ENCODE assay signal across 2 cellular contexts in genomic region chr4:65546882-65547281, GRCh38.
TF ChIP-seq lines count a peak whose summit lies in the region.

No MANE protein-coding gene starts in this region.

TF ChIP-seq in GM23338, 12 proteins besides CTCF, POLR2A, EP300 and RAD21:
- TF ChIP-seq ZNF331 (CRISPR knock-in tag; IDR thresholded peaks at IDR 0.05; ENCODE audit: low read depth) (no peak), ETS1 (IDR thresholded peaks at IDR 0.05) (no peak), ZNF114 (CRISPR knock-in tag; IDR thresholded peaks at IDR 0.05) (no peak), JUNB (IDR thresholded peaks at IDR 0.05; ENCODE audit: unreplicated experiment) (no peak), CREB1 (CRISPR knock-in tag; IDR thresholded peaks at IDR 0.05; ENCODE audit: low read depth) (no peak), POLR2AphosphoS5 (IDR thresholded peaks at IDR 0.05; ENCODE audit: low read depth) (no peak), EZH2phosphoT487 (IDR thresholded peaks at IDR 0.05; ENCODE audit: unreplicated experiment) (no peak)

TF ChIP-seq in H1, 55 proteins besides CTCF, POLR2A, EP300 and RAD21:
- TF ChIP-seq ATF2 (IDR thresholded peaks at IDR 0.05; ENCODE audit: low read length) (no peak), CEBPB (IDR thresholded peaks at IDR 0.05; ENCODE audit: low read depth, low read length) (no peak), SP4 (IDR thresholded peaks at IDR 0.05; ENCODE audit: low read length) (no peak), YY1 (IDR thresholded peaks at IDR 0.05; ENCODE audit: low read depth, low read length) (no peak), TEAD4 (IDR thresholded peaks at IDR 0.05; ENCODE audit: low read depth, low read length) (no peak), HDAC2 (IDR thresholded peaks at IDR 0.05; ENCODE audit: borderline replicate concordance in 1 of 2, low read depth in 2 of 2, low read length in 2 of 2) (no peak), BCL11A (IDR thresholded peaks at IDR 0.05; ENCODE audit: low read depth in 2 of 2, low read length in 2 of 2) (no peak), TAF7 (optimal IDR thresholded peaks at IDR 0.05; ENCODE audit: borderline replicate concordance, low read depth, low read length) (no peak), POLR2AphosphoS5 (IDR thresholded peaks at IDR 0.05; ENCODE audit: low read depth, low read length) (no peak), GABPA (IDR thresholded peaks at IDR 0.05; ENCODE audit: borderline replicate concordance, insufficient read depth, low read length) (no peak), CBX8 (IDR thresholded peaks at IDR 0.05; ENCODE audit: borderline replicate concordance, low read depth, low read length) (no peak), MAX (IDR thresholded peaks at IDR 0.05) (no peak), TCF12 (IDR thresholded peaks at IDR 0.05; ENCODE audit: low read depth, low read length) (no peak), EGR1 (IDR thresholded peaks at IDR 0.05; ENCODE audit: borderline replicate concordance, low read depth, low read length) (no peak), FOSL1 (IDR thresholded peaks at IDR 0.05; ENCODE audit: insufficient read depth, low read depth, low read length) (no peak)
